Comparison of ENCODE assay signal across 1 cellular context in the genomic region with DNA sequence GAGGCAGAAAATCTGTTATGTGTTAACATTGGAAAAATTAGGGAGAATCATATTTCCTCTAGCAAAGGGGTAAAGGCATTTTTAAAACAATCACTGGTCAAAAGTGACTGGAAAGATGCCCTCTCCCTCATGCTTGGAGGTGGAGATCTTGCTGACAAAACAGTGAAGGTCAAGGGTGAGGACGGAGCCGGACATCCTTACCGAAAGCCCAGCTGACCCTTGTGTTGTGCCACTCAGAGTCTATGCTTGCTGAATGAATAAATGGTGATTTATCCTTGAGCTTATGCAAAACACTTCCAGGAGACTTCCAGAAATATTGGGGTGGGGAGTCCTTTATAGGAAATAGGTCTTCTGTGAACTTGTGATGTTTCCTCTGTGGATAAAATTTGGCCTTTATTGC.
TF ChIP-seq lines count a peak whose summit lies in the region.

No MANE protein-coding gene starts in this region.

TF ChIP-seq in endothelial cell of umbilical vein, 7 proteins besides CTCF, POLR2A, EP300 and RAD21 (continued from another document):
- TF ChIP-seq GATA2 (IDR thresholded peaks at IDR 0.05; ENCODE audit: insufficient read depth, insufficient read length, low read depth, low read length) (no peak), POLR2AphosphoS5 (IDR thresholded peaks at IDR 0.05; ENCODE audit: insufficient read depth, low read depth, low read length) (no peak)
